ENCODE assay signal across 8 cellular contexts in the genomic region with DNA sequence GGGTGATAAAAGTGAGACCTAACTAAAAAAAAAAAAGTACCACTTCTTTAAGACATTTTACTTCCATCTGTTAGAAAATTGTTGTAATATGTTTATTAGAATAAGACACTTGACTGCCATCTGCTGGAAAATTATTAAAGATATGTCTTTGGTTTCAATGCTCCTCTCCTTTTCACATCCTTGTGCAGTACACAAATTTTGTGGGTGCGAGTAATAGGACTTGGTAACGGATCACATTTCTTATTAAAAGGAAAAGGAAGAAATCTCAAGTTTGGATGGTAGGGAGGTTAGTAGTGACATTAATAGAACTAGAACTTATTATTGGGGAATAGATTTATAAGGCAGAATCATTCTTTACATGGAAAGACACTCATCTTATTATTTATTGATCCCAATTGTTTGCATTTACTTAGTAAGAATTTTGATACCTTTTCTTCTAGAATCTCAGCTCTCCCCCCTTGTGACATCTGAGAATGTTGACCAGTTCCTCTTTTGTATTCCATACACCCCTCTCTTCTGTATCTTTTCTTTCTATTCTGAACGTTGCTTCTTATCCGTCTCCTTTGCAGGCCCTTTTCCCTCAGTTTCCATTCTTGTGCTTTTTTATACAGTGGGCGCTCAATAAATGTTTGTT. TPM values are rescaled to one million over a fixed set of nuclear protein-coding genes. Genes with fewer than 3 reads are reported as not detected.
A peak's percentile ranks its signal among the peaks of the same experiment; 100 is the strongest.
DNase-seq lines count a peak whose midpoint lies in the region; ATAC-seq and TF ChIP-seq lines count a peak whose summit lies in the region.

No MANE protein-coding gene starts in this region.

- H3K27ac ChIP-seq in heart right ventricle, result peak overlapping the region; percentile 21 to 86 (median 72)

- no peaks in the 10 kb centered on the region for H3K27me3 ChIP-seq in heart right ventricle

- in situ Hi-C loops in GM13977 (cut with MboI; ENCODE audit: low pct_unique_long_range_greater_than_20kb, low sequenced_read_pairs, unreplicated experiment), result no loop called here

- H3K4me1 Mint-ChIP-seq in activated T-helper 2 cell treated with anti-CD3 and anti-CD28 coated beads, Interferon-gamma antibody, Interleukin-2, Interleukin-4, amounts not matched to agents 10 μg/mL and 5 μg/mL and 100 μg/mL, durations not matched to agents 14 hours and 24 hours and 36 hours (ENCODE audit: low read depth), result peaks cover 38% of the 10 kb centered on the region
- H3K4me1 Mint-ChIP-seq in stimulated activated memory B cell treated with anti-CD40 and anti-IgM and Interleukin-4, amounts not matched to agents 10 μg/mL and 1 μg/mL and 100 μg/mL, for 72 hours, result peaks cover 39% of the 10 kb centered on the region
- H3K4me1 Mint-ChIP-seq in progenitor cell of endocrine pancreas (ENCODE audit: low read depth), result peaks cover 8% of the 10 kb centered on the region

- peak in 7 of 8 donors; percentile 37 to 74 (median 68) for ATAC-seq in heart right ventricle
- ATAC-seq in stimulated activated memory B cell treated with anti-CD40 and anti-IgM and Interleukin-4, amounts not matched to agents 10 μg/mL and 1 μg/mL and 100 μg/mL, for 72 hours, result peak; percentile 69

- H3K36me3 Mint-ChIP-seq in activated T-helper 2 cell treated with anti-CD3 and anti-CD28 coated beads, Interferon-gamma antibody, Interleukin-2, Interleukin-4, amounts not matched to agents 10 μg/mL and 5 μg/mL and 100 μg/mL, durations not matched to agents 14 hours and 24 hours and 36 hours (ENCODE audit: low read depth), result no peaks in the 10 kb centered on the region
- H3K36me3 Mint-ChIP-seq in stimulated activated memory B cell treated with anti-CD40 and anti-IgM and Interleukin-4, amounts not matched to agents 10 μg/mL and 1 μg/mL and 100 μg/mL, for 72 hours, result no peaks in the 10 kb centered on the region
- H3K36me3 Mint-ChIP-seq in progenitor cell of endocrine pancreas (ENCODE audit: insufficient read depth), result peaks cover 2% of the 10 kb centered on the region

- H3K4me1 ChIP-seq in heart right ventricle, result peaks cover 0 to 28% (median 11%) of the 10 kb centered on the region in 9 donors

- intact Hi-C loops in activated T-helper 2 cell treated with anti-CD3 and anti-CD28 coated beads, Interferon-gamma antibody, Interleukin-2, Interleukin-4, amounts not matched to agents 10 μg/mL and 5 μg/mL and 100 μg/mL, durations not matched to agents 14 hours and 24 hours and 36 hours (cut with micrococcal nuclease), result loop anchor here (1.0 to 5.0 kb wide), 6 partner anchors 80 to 536 kb away; partner anchors contain the start of gene MIOS
- intact Hi-C loops in heart right ventricle (cut with DNase I), result loop anchor here in 9 of 10 donors (1.0 to 10.0 kb wide), 8 partner anchors 74 to 533 kb away; no protein-coding TSS in a partner anchor

- TF ChIP-seq CTCF in AG09319 (IDR thresholded peaks at IDR 0.05; ENCODE audit: low read depth, low read length), result peak; percentile 29
- peak; percentile 20 for TF ChIP-seq CTCF in GM13977 (IDR thresholded peaks at IDR 0.05; ENCODE audit: extremely low read depth, insufficient read depth, missing control alignments)
- TF ChIP-seq CTCF in heart right ventricle (IDR thresholded peaks at IDR 0.05), result peak; percentile 21 to 74 (median 57)
- TF ChIP-seq CTCF in progenitor cell of endocrine pancreas (IDR thresholded peaks at IDR 0.05; ENCODE audit: unreplicated experiment), result no peak

- no peaks in the 10 kb centered on the region for H3K36me3 ChIP-seq in heart right ventricle

- no peaks in the 10 kb centered on the region for H3K9me3 ChIP-seq in heart right ventricle

- peak overlapping the region in 9 of 10 donors; percentile 23 to 61 (median 51) for H3K4me3 ChIP-seq in heart right ventricle

- WGBS in heart right ventricle, 2 donors, result 39 to 47% methylated on average over 5 of the region's 5 CpGs

- peak overlapping the region; percentile 86 for H3K4me3 Mint-ChIP-seq in activated T-helper 2 cell treated with anti-CD3 and anti-CD28 coated beads, Interferon-gamma antibody, Interleukin-2, Interleukin-4, amounts not matched to agents 10 μg/mL and 5 μg/mL and 100 μg/mL, durations not matched to agents 14 hours and 24 hours and 36 hours (ENCODE audit: low read depth)
- peak overlapping the region; percentile 88 for H3K4me3 Mint-ChIP-seq in stimulated activated memory B cell treated with anti-CD40 and anti-IgM and Interleukin-4, amounts not matched to agents 10 μg/mL and 1 μg/mL and 100 μg/mL, for 72 hours
- H3K4me3 Mint-ChIP-seq in progenitor cell of endocrine pancreas (ENCODE audit: low read depth), result no peak overlapping the region

- no peaks in the 10 kb centered on the region for H3K9me3 Mint-ChIP-seq in activated T-helper 2 cell treated with anti-CD3 and anti-CD28 coated beads, Interferon-gamma antibody, Interleukin-2, Interleukin-4, amounts not matched to agents 10 μg/mL and 5 μg/mL and 100 μg/mL, durations not matched to agents 14 hours and 24 hours and 36 hours
- no peaks in the 10 kb centered on the region for H3K9me3 Mint-ChIP-seq in stimulated activated memory B cell treated with anti-CD40 and anti-IgM and Interleukin-4, amounts not matched to agents 10 μg/mL and 1 μg/mL and 100 μg/mL, for 72 hours
- no peaks in the 10 kb centered on the region for H3K9me3 Mint-ChIP-seq in progenitor cell of endocrine pancreas (ENCODE audit: low read depth)

- H3K27ac Mint-ChIP-seq in activated T-helper 2 cell treated with anti-CD3 and anti-CD28 coated beads, Interferon-gamma antibody, Interleukin-2, Interleukin-4, amounts not matched to agents 10 μg/mL and 5 μg/mL and 100 μg/mL, durations not matched to agents 14 hours and 24 hours and 36 hours, result peak overlapping the region; percentile 83
- peak overlapping the region; percentile 85 for H3K27ac Mint-ChIP-seq in stimulated activated memory B cell treated with anti-CD40 and anti-IgM and Interleukin-4, amounts not matched to agents 10 μg/mL and 1 μg/mL and 100 μg/mL, for 72 hours
- H3K27ac Mint-ChIP-seq in progenitor cell of endocrine pancreas, result no peak overlapping the region

- H3K27me3 Mint-ChIP-seq in activated T-helper 2 cell treated with anti-CD3 and anti-CD28 coated beads, Interferon-gamma antibody, Interleukin-2, Interleukin-4, amounts not matched to agents 10 μg/mL and 5 μg/mL and 100 μg/mL, durations not matched to agents 14 hours and 24 hours and 36 hours (ENCODE audit: low read depth), result no peaks in the 10 kb centered on the region
- H3K27me3 Mint-ChIP-seq in stimulated activated memory B cell treated with anti-CD40 and anti-IgM and Interleukin-4, amounts not matched to agents 10 μg/mL and 1 μg/mL and 100 μg/mL, for 72 hours, result no peaks in the 10 kb centered on the region
- H3K27me3 Mint-ChIP-seq in progenitor cell of endocrine pancreas, result no peaks in the 10 kb centered on the region

- no peak for DNase-seq in AG09319 (ENCODE audit: extremely low read depth, low read depth)
- peak; percentile 23 for DNase-seq in GM13977 (ENCODE audit: low spot score)
- DNase-seq in NCI-H146 (lab: John Stamatoyannopoulos, UW), result peak; percentile 53
- DNase-seq in activated T-helper 2 cell treated with anti-CD3 and anti-CD28 coated beads, Interferon-gamma antibody, Interleukin-2, Interleukin-4, amounts not matched to agents 10 μg/mL and 5 μg/mL and 100 μg/mL, durations not matched to agents 14 hours and 24 hours and 36 hours (ENCODE audit: low spot score), result no peak
- no peak for DNase-seq in heart right ventricle
- no peak for DNase-seq in NCI-H345 treated with DMSO at 0.1 percent for 48 hours (lab: John Stamatoyannopoulos, UW; ENCODE audit: unreplicated experiment)
- DNase-seq in progenitor cell of endocrine pancreas (ENCODE audit: low spot score, unreplicated experiment), result no peak

RNA-seq across cellular contexts. Expression of gene RPA3, which starts 43.0 kb away (rescaled TPM):
- total RNA-seq in activated T-helper 2 cell treated with anti-CD3 and anti-CD28 coated beads, Interferon-gamma antibody, Interleukin-2, Interleukin-4, amounts not matched to agents 10 μg/mL and 5 μg/mL and 100 μg/mL, durations not matched to agents 14 hours and 24 hours and 36 hours, result 111 and 115 TPM in 2 replicates
- total RNA-seq in heart right ventricle (10 to 100 TPM; 17.4 to 25.9 (median 22.9) TPM), progenitor cell of endocrine pancreas (39.5 and 39.6 TPM in 2 replicates)
- 10 to 100 TPM; 15.9 to 20.6 TPM for polyA plus RNA-seq in heart right ventricle

Comparison
In these comparisons a context has a peak if more than half of its experiments do, and no peak if none do; other contexts are left out.
1. DNase-seq: peak in GM13977 (single experiment) and NCI-H146 (single experiment); none in AG09319 (single experiment), activated T-helper 2 cell treated with anti-CD3 and anti-CD28 coated beads, Interferon-gamma antibody, Interleukin-2, Interleukin-4, amounts not matched to agents 10 μg/mL and 5 μg/mL and 100 μg/mL, durations not matched to agents 14 hours and 24 hours and 36 hours (single experiment), heart right ventricle (0 of 2), NCI-H345 treated with DMSO at 0.1 percent for 48 hours (single experiment) and progenitor cell of endocrine pancreas (single experiment).